1 cellular context compared by ENCODE assay signal in genomic region chr19:41136636-41137035, GRCh38.
TF ChIP-seq lines count a peak whose summit lies in the region.

No MANE protein-coding gene starts in this region.

TF ChIP-seq in H1, 55 proteins besides CTCF, POLR2A, EP300 and RAD21:
- TF ChIP-seq CBX5 (IDR thresholded peaks at IDR 0.05; ENCODE audit: low read depth, low read length) (no peak), JUND (IDR thresholded peaks at IDR 0.05; ENCODE audit: low read length) (no peak), CREB1 (IDR thresholded peaks at IDR 0.05) (no peak), BRCA1 (IDR thresholded peaks at IDR 0.05; ENCODE audit: low read depth, low read length) (no peak), ASH2L (IDR thresholded peaks at IDR 0.05; ENCODE audit: low read length) (no peak), EZH2 (IDR thresholded peaks at IDR 0.05; ENCODE audit: low read depth, low read length, severe bottlenecking) (no peak), SAP30 (IDR thresholded peaks at IDR 0.05; ENCODE audit: insufficient read depth, insufficient replicate concordance, low read length) (no peak), YY1 (IDR thresholded peaks at IDR 0.05; ENCODE audit: low read depth, low read length) (no peak), SUZ12 (IDR thresholded peaks at IDR 0.05; ENCODE audit: low read length) (no peak), POLR2AphosphoS5 (IDR thresholded peaks at IDR 0.05; ENCODE audit: low read depth, low read length) (no peak), CBX8 (IDR thresholded peaks at IDR 0.05; ENCODE audit: borderline replicate concordance, low read depth, low read length) (no peak), CEBPB (IDR thresholded peaks at IDR 0.05; ENCODE audit: low read depth, low read length) (no peak)
